Comparison of ENCODE assay signal across 16 cellular contexts in the genomic region with DNA sequence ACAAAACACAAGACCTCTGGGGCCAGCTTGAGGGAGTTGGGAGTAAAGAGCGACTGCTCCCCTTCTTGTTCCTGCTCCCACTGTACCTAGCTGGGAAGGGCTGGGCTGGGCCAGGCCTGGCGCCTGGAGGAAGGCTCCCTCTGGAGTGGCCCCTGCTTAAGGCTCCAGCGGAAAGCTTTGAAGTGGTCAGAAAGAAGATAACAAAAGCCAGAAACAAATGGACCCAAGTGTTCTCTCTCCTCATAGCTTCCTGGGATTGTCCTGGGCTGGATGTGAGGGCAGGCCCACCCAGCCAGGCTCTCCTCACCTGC. TPM values are rescaled to one million over a fixed set of nuclear protein-coding genes. Genes with fewer than 3 reads are reported as not detected.
A peak's percentile ranks its signal among the peaks of the same experiment; 100 is the strongest.
DNase-seq lines count a peak whose midpoint lies in the region; ATAC-seq and TF ChIP-seq lines count a peak whose summit lies in the region.
"Had no signal": no experiment of that assay in that cellular context is flagged by ENCODE, and none has a peak within 500 bp of the region (broad histone marks: within the 10 kb centered on the region; RNA-seq: fewer than 3 reads in every experiment).

No MANE protein-coding gene starts in this region.

- H3K4me3 ChIP-seq in left lung (no peak overlapping the region), subcutaneous abdominal adipose tissue (ENCODE audit: low read depth in 1 of 5, low read length in 5 of 5) (no peak overlapping the region)
- H3K4me3 ChIP-seq: skin epidermis had no signal

- H3K9ac ChIP-seq in subcutaneous abdominal adipose tissue (ENCODE audit: low read length in 5 of 5) = no peak overlapping the region

- peaks cover 11 to 49% of the 10 kb centered on the region in 2 donors for H3K4me1 ChIP-seq in left lung
- H3K4me1 ChIP-seq in subcutaneous abdominal adipose tissue (ENCODE audit: control insufficient read depth in 5 of 5, insufficient read depth in 5 of 5, low read length in 5 of 5) = peaks cover 0 to 63% (median 21%) of the 10 kb centered on the region in 5 donors

- no peak for ATAC-seq in activated T-helper 17 cell treated with anti-CD3 and anti-CD28 coated beads, Interleukin-2, amount 50 U/mL, for 72 hours (replicated peaks)
- ATAC-seq in left lung (peak; percentile 55), HG02759 (IDR thresholded peaks at IDR 0.05; ENCODE audit: unreplicated experiment) (no peak), HG03045 (IDR thresholded peaks at IDR 0.05; ENCODE audit: unreplicated experiment) (no peak)

- peak overlapping the region; percentile 71 for H3K27ac Mint-ChIP-seq in activated naive CD4-positive, alpha-beta T cell treated with anti-CD3 and anti-CD28 coated beads, Interleukin-2, amount 10 ng/mL, durations not matched to agents 7 days and 5 days
- H3K27ac Mint-ChIP-seq in activated T-helper 17 cell treated with anti-CD3 and anti-CD28 coated beads, Interleukin-2, amount 50 U/mL, for 72 hours = peak overlapping the region; percentile 75

- H3K27ac ChIP-seq in left lung (peak overlapping the region; percentile 56 to 72), subcutaneous abdominal adipose tissue (ENCODE audit: low read depth, low read length) (peak overlapping the region; percentile 65)

- no peaks in the 10 kb centered on the region for H3K9me3 ChIP-seq in left lung
- no peaks in the 10 kb centered on the region for H3K9me3 ChIP-seq in subcutaneous abdominal adipose tissue (ENCODE audit: control insufficient read depth in 5 of 5, low read length in 5 of 5)

- no peak overlapping the region for H3K4me3 Mint-ChIP-seq in activated naive CD4-positive, alpha-beta T cell treated with anti-CD3 and anti-CD28 coated beads, Interleukin-2, amount 10 ng/mL, durations not matched to agents 7 days and 5 days
- no peak overlapping the region for H3K4me3 Mint-ChIP-seq in activated T-helper 17 cell treated with anti-CD3 and anti-CD28 coated beads, Interleukin-2, amount 50 U/mL, for 72 hours

- H3K36me3 Mint-ChIP-seq in activated naive CD4-positive, alpha-beta T cell treated with anti-CD3 and anti-CD28 coated beads, Interleukin-2, amount 10 ng/mL, durations not matched to agents 7 days and 5 days = peaks cover 52% of the 10 kb centered on the region
- peaks cover 83% of the 10 kb centered on the region for H3K36me3 Mint-ChIP-seq in activated T-helper 17 cell treated with anti-CD3 and anti-CD28 coated beads, Interleukin-2, amount 50 U/mL, for 72 hours (ENCODE audit: low read depth)

- intact Hi-C loops in left lung (cut with DNase I) = no loop called here

- no peaks in the 10 kb centered on the region for H3K27me3 ChIP-seq in left lung
- no peaks in the 10 kb centered on the region for H3K27me3 ChIP-seq in subcutaneous abdominal adipose tissue (ENCODE audit: control insufficient read depth in 5 of 5, insufficient read depth in 4 of 5, low read length in 5 of 5)

- peaks cover 44% of the 10 kb centered on the region for H3K4me1 Mint-ChIP-seq in activated naive CD4-positive, alpha-beta T cell treated with anti-CD3 and anti-CD28 coated beads, Interleukin-2, amount 10 ng/mL, durations not matched to agents 7 days and 5 days
- peaks cover 17% of the 10 kb centered on the region for H3K4me1 Mint-ChIP-seq in activated T-helper 17 cell treated with anti-CD3 and anti-CD28 coated beads, Interleukin-2, amount 50 U/mL, for 72 hours

- H3K36me3 ChIP-seq in left lung (peaks cover 0 to 90% of the 10 kb centered on the region in 2 donors), subcutaneous abdominal adipose tissue (ENCODE audit: control insufficient read depth in 5 of 5, insufficient read depth in 5 of 5, low read length in 5 of 5) (peaks cover 0 to 96% (median 85%) of the 10 kb centered on the region in 5 donors)

- no peak for TF ChIP-seq CTCF in left lung (IDR thresholded peaks at IDR 0.05)

- CTCF ChIA-PET in activated naive CD4-positive, alpha-beta T cell treated with anti-CD3 and anti-CD28 coated beads, Interleukin-2, amount 10 ng/mL, durations not matched to agents 7 days and 5 days (lab: Charles Lee) = interaction anchor here (0.6 to 17.4 kb wide), 7 partner anchors 11 to 191 kb away, joined by 3 to 370 read pairs (median 3); a partner anchor contains a TSS

- H3K27me3 Mint-ChIP-seq in activated naive CD4-positive, alpha-beta T cell treated with anti-CD3 and anti-CD28 coated beads, Interleukin-2, amount 10 ng/mL, durations not matched to agents 7 days and 5 days = no peaks in the 10 kb centered on the region
- no peaks in the 10 kb centered on the region for H3K27me3 Mint-ChIP-seq in activated T-helper 17 cell treated with anti-CD3 and anti-CD28 coated beads, Interleukin-2, amount 50 U/mL, for 72 hours

- H3K9me3 Mint-ChIP-seq in activated naive CD4-positive, alpha-beta T cell treated with anti-CD3 and anti-CD28 coated beads, Interleukin-2, amount 10 ng/mL, durations not matched to agents 7 days and 5 days = no peaks in the 10 kb centered on the region
- H3K9me3 Mint-ChIP-seq in activated T-helper 17 cell treated with anti-CD3 and anti-CD28 coated beads, Interleukin-2, amount 50 U/mL, for 72 hours = no peaks in the 10 kb centered on the region

- no peak for DNase-seq in activated naive CD4-positive, alpha-beta T cell treated with anti-CD3 and anti-CD28 coated beads, Interleukin-2, amount 10 ng/mL, durations not matched to agents 7 days and 5 days
- no peak for DNase-seq in activated naive CD4-positive, alpha-beta T cell (lab: John Stamatoyannopoulos, UW)
- no peak for DNase-seq in left lung
- DNase-seq in NCI-H1694 (lab: John Stamatoyannopoulos, UW) = no peak
- DNase-seq: activated CD4-positive, alpha-beta T cell treated with anti-CD3 and anti-CD28 coated beads, Interleukin-2, amount 50 U/mL, for 1 hour; activated effector memory CD4-positive, alpha-beta T cell treated with Interleukin-2 at 50 U/mL for 16 hours; DMS153; HCEC 1CT; NCI-H2029 treated with DMSO at 0.1 percent for 48 hours; NK-92 treated with Interleukin-12 subunit alpha and Interleukin-12 subunit beta, amount 100 ng/mL, for 24 hours; T1000 had no signal

RNA-seq across cellular contexts. Expression of a gene that starts 25.3 kb away (rescaled TPM):
- 1 to 10 TPM; 7.7 to 8.2 TPM for total RNA-seq in activated T-helper 17 cell treated with anti-CD3 and anti-CD28 coated beads, Interleukin-2, amount 50 U/mL, for 72 hours
- total RNA-seq in left lung = 10 to 100 TPM; 16.0 to 17.3 TPM

RNA-seq across cellular contexts. Expression of a gene that starts 43.2 kb away (rescaled TPM):
- total RNA-seq in activated T-helper 17 cell treated with anti-CD3 and anti-CD28 coated beads, Interleukin-2, amount 50 U/mL, for 72 hours = under 1 TPM in 1 of 2 donors, not detected in 1; 0.11 TPM
- total RNA-seq in left lung = under 1 TPM; 0.20 to 0.42 TPM

RNA-seq across cellular contexts. Expression of a gene that starts 58.5 kb away (rescaled TPM):
- total RNA-seq in activated T-helper 17 cell treated with anti-CD3 and anti-CD28 coated beads, Interleukin-2, amount 50 U/mL, for 72 hours = 10 to 100 TPM; 19.9 to 33.8 TPM
- total RNA-seq in left lung = 10 to 100 TPM; 30.0 to 33.0 TPM
